In genomic region chr6:27066381-27066780, GRCh38 we compare ENCODE assay signal across 19 cellular contexts.
DNase-seq lines count a peak whose midpoint lies in the region; ATAC-seq, FAIRE-seq and TF ChIP-seq lines count a peak whose summit lies in the region.
"Had no signal": no experiment of that assay in that cellular context is flagged by ENCODE, and none has a peak within 500 bp of the region (broad histone marks: within the 10 kb centered on the region; RNA-seq: fewer than 3 reads in every experiment).

No MANE protein-coding gene starts in this region.

- no peaks in the 10 kb centered on the region for H3K27me3 ChIP-seq in HepG2 (ENCODE audit: control insufficient read depth in 1 of 2, insufficient read depth in 2 of 2, low read length in 2 of 2)
- H3K27me3 ChIP-seq in right lobe of liver: no peaks in the 10 kb centered on the region
- no peaks in the 10 kb centered on the region for H3K27me3 ChIP-seq in endodermal cell (ENCODE audit: control insufficient read depth, insufficient read depth, low read length, poor library complexity, severe bottlenecking)
- no peaks in the 10 kb centered on the region for H3K27me3 ChIP-seq in mesendoderm (ENCODE audit: insufficient read depth, low read length, poor library complexity)

- H2AK5ac ChIP-seq in mesendoderm (ENCODE audit: low read length): no peak overlapping the region

- no peak overlapping the region for H3K18ac ChIP-seq in mesendoderm (ENCODE audit: low read length)

- H3K36me3 Mint-ChIP-seq in endodermal cell (ENCODE audit: low read depth): no peaks in the 10 kb centered on the region

- H3K27me3 Mint-ChIP-seq in endodermal cell (ENCODE audit: insufficient read depth): no peaks in the 10 kb centered on the region

- 10% methylated on average over 4 of the region's 4 CpGs for WGBS in HepG2 (ENCODE audit: low lambda C conversion rate)
- 53% methylated on average over 4 of the region's 4 CpGs for WGBS in right lobe of liver (ENCODE audit: insufficient coverage, low coverage, low lambda C conversion rate, missing lambda C conversion rate)
- WGBS in endodermal cell (ENCODE audit: insufficient coverage in 1 of 2, insufficient read length in 1 of 2), 2 experiments: 13 to 14% methylated on average over 2 to 4 of the region's 4 CpGs
- no CpG with 5 or more reads among the region's 4 CpGs for WGBS in mesendoderm (ENCODE audit: extremely low coverage, insufficient coverage, low lambda C conversion rate)

- POLR2A ChIA-PET in HepG2 (lab: Yijun Ruan, JAX): no interaction called here

- in situ Hi-C loops in HepG2 (cut with HindIII; ENCODE audit: extremely low pct_ligation_motif_present, low pct_unique_long_range_greater_than_20kb): no loop called here

- no peaks in the 10 kb centered on the region for H3K9me3 ChIP-seq in HepG2 (ENCODE audit: low read length)
- H3K9me3 ChIP-seq in right lobe of liver: no peaks in the 10 kb centered on the region
- H3K9me3 ChIP-seq in endodermal cell (ENCODE audit: control insufficient read depth, low read length): no peaks in the 10 kb centered on the region

- no peak for ATAC-seq in HepG2
- ATAC-seq in right lobe of liver: no peak
- no peak for ATAC-seq in GM21515 (IDR thresholded peaks at IDR 0.05; ENCODE audit: unreplicated experiment)
- ATAC-seq in GM21360 (IDR thresholded peaks at IDR 0.05; ENCODE audit: unreplicated experiment): no peak
- ATAC-seq: Panc1, Right ventricle myocardium inferior had no signal

- H3K9ac ChIP-seq in HepG2 (ENCODE audit: insufficient read depth, low read depth, low read length) (no peak overlapping the region), endodermal cell (ENCODE audit: extremely low read depth, low read length, poor library complexity, severe bottlenecking) (peak overlapping the region; percentile 33), mesendoderm (ENCODE audit: low read length) (peak overlapping the region; percentile 3)

- H4K8ac ChIP-seq in mesendoderm (ENCODE audit: low read depth, low read length): no peak overlapping the region

- no peak for DNase-seq in HepG2 (ENCODE audit: low spot score)
- DNase-seq in right lobe of liver: no peak
- DNase-seq in endodermal cell: peak; percentile 63
- peak; percentile 17 for DNase-seq in mesendoderm
- no peak for DNase-seq in stimulated activated CD4-positive, alpha-beta T cell treated with anti-CD3 and anti-CD28 coated beads, Interleukin-4, amount 100 ng/mL, for 1 hour
- DNase-seq in foreskin fibroblast: no peak
- DNase-seq: DMS53, KBM-7, NCI-H1092 treated with DMSO at 0.1 percent for 48 hours, NCI-H1694, NCI-H82 had no signal

- H3K4me3 Mint-ChIP-seq in endodermal cell: no peak overlapping the region

- H3K27ac ChIP-seq in HepG2 (ENCODE audit: extremely low read length, insufficient read depth, low read length) (no peak overlapping the region), right lobe of liver (no peak overlapping the region), endodermal cell (ENCODE audit: low read depth, low read length) (no peak overlapping the region), mesendoderm (ENCODE audit: low read depth, low read length) (peak overlapping the region; percentile 2)
- H3K27ac ChIP-seq: C4-2B, SK-N-MC had no signal

- H3K4me3 ChIP-seq in HepG2 (replicated peaks in 1 of 3; ENCODE audit: insufficient read depth in 1 of 3, low read depth in 2 of 3, low read length in 3 of 3) (no peak overlapping the region), right lobe of liver (no peak overlapping the region), endodermal cell (ENCODE audit: low read length) (peak overlapping the region; percentile 27), mesendoderm (ENCODE audit: low read length) (no peak overlapping the region), foreskin fibroblast (ENCODE audit: low read depth in 1 of 2, low read length in 2 of 2) (no peak overlapping the region)
- H3K4me3 ChIP-seq: SK-N-MC had no signal

- H3K9me3 Mint-ChIP-seq in endodermal cell: no peaks in the 10 kb centered on the region

- H3K79me1 ChIP-seq in mesendoderm (ENCODE audit: low read length): no peaks in the 10 kb centered on the region

- no peak for TF ChIP-seq EP300 in HepG2 (IDR thresholded peaks at IDR 0.05; ENCODE audit: low read depth in 2 of 2, low read length in 2 of 2)
- no peak for TF ChIP-seq EP300 in HepG2 (CRISPR knock-in tag; IDR thresholded peaks at IDR 0.05; ENCODE audit: borderline replicate concordance)

- peaks cover 21% of the 10 kb centered on the region for H3K4me1 Mint-ChIP-seq in endodermal cell

- no peaks in the 10 kb centered on the region for H4K20me1 ChIP-seq in HepG2 (ENCODE audit: insufficient read depth, low read length)

- H3K23ac ChIP-seq in mesendoderm (ENCODE audit: low read length): no peak overlapping the region

- H2BK120ac ChIP-seq in mesendoderm (ENCODE audit: low read depth, low read length): no peak overlapping the region

- H3K79me2 ChIP-seq in HepG2 (ENCODE audit: insufficient read depth, low read length) (no peaks in the 10 kb centered on the region), mesendoderm (ENCODE audit: control insufficient read depth, insufficient read depth, low read length) (no peaks in the 10 kb centered on the region)

- no peak for TF ChIP-seq POLR2A in HepG2 (IDR thresholded peaks at IDR 0.05; ENCODE audit: insufficient read depth in 1 of 2, low read depth in 2 of 2, low read length in 2 of 2)
- TF ChIP-seq POLR2A in right lobe of liver (IDR thresholded peaks at IDR 0.05): no peak

- H3K56ac ChIP-seq in mesendoderm (ENCODE audit: low read length): peak overlapping the region; percentile 75

- no peak for FAIRE-seq in HepG2 (lab: Jason Lieb, UNC)
- FAIRE-seq: A204.1, HTR-8/SVneo had no signal

- CTCF ChIA-PET in HepG2 (lab: Yijun Ruan, JAX; ENCODE audit: low intra/inter-chr PET ratio, low total read pairs): no interaction called here

- H3K36me3 ChIP-seq in HepG2 (replicated peaks in 1 of 2; ENCODE audit: control insufficient read depth in 1 of 2, insufficient read depth in 2 of 2, low read length in 2 of 2) (no peaks in the 10 kb centered on the region), right lobe of liver (no peaks in the 10 kb centered on the region), endodermal cell (ENCODE audit: control insufficient read depth, insufficient read depth, low read length) (no peaks in the 10 kb centered on the region), mesendoderm (ENCODE audit: control insufficient read depth, insufficient read depth, low read length) (no peaks in the 10 kb centered on the region)

- peak overlapping the region; percentile 18 for H2BK5ac ChIP-seq in mesendoderm (ENCODE audit: low read length)

- TF ChIP-seq CTCF in HepG2 (CRISPR knock-in tag; IDR thresholded peaks at IDR 0.05) (no peak), right lobe of liver (IDR thresholded peaks at IDR 0.05) (no peak), endodermal cell (conservative IDR thresholded peaks at IDR 0.05) (no peak), foreskin fibroblast (IDR thresholded peaks at IDR 0.05; ENCODE audit: low read depth, low read length) (no peak)

- BruUV-seq in HepG2 (replicated peaks; lab: Mats Ljungman, UMichigan): no TSS peak

- no peak overlapping the region for H4K5ac ChIP-seq in mesendoderm (ENCODE audit: low read length)

- intact Hi-C loops in HepG2 (cut with micrococcal nuclease; ENCODE audit: unreplicated experiment): no loop called here
- intact Hi-C loops in right lobe of liver (cut with DNase I): no loop called here

- H3K4me1 ChIP-seq in HepG2 (ENCODE audit: insufficient read depth, low read length) (peaks cover 18% of the 10 kb centered on the region), right lobe of liver (no peaks in the 10 kb centered on the region), endodermal cell (ENCODE audit: control insufficient read depth, insufficient read depth, low read length) (no peaks in the 10 kb centered on the region), mesendoderm (ENCODE audit: control insufficient read depth, low read depth, low read length) (peaks cover 8% of the 10 kb centered on the region)

- no peak for TF ChIP-seq RAD21 in HepG2 (CRISPR knock-in tag; IDR thresholded peaks at IDR 0.05)

- H3K4me2 ChIP-seq in HepG2 (ENCODE audit: low read depth, low read length) (peak overlapping the region; percentile 10; the same call in 1 of the 2 replicates), mesendoderm (ENCODE audit: low read length) (no peak overlapping the region)

- H2AFZ ChIP-seq in HepG2 (ENCODE audit: low read length): no peak overlapping the region

- no peak overlapping the region for H3K4ac ChIP-seq in mesendoderm (ENCODE audit: low read depth, low read length)

- H3K27ac Mint-ChIP-seq in endodermal cell: peak overlapping the region; percentile 38

- H2BK15ac ChIP-seq in mesendoderm (replicated peaks; ENCODE audit: low read depth): no peak overlapping the region

Comparison
In these comparisons a context has a peak if more than half of its experiments do, and no peak if none do; other contexts are left out.
1. DNase-seq: peak in endodermal cell (single experiment) and mesendoderm (single experiment); none in HepG2 (single experiment), right lobe of liver (0 of 3), stimulated activated CD4-positive, alpha-beta T cell treated with anti-CD3 and anti-CD28 coated beads, Interleukin-4, amount 100 ng/mL, for 1 hour (single experiment) and foreskin fibroblast (0 of 2).